ENCODE assay signal across 8 cellular contexts in genomic region chr9:78118742-78119473, GRCh38.
DNase-seq lines count a peak whose midpoint lies in the region; ATAC-seq and TF ChIP-seq lines count a peak whose summit lies in the region.

No MANE protein-coding gene starts in this region.

- intact Hi-C loops in natural killer cell (cut with micrococcal nuclease) (no loop called here), cardiac septum (cut with DNase I) (no loop called here)

- H3K4me1 Mint-ChIP-seq in activated naive CD4-positive, alpha-beta T cell treated with anti-CD3 and anti-CD28 coated beads, Interleukin-2, amount 50 U/mL, for 24 hours = peaks cover 62% of the 10 kb centered on the region
- H3K4me1 Mint-ChIP-seq in T-helper 17 cell (peaks cover 28% of the 10 kb centered on the region), natural killer cell (peaks cover 24 to 25% of the 10 kb centered on the region in 2 donors)

- H3K4me3 Mint-ChIP-seq in activated naive CD4-positive, alpha-beta T cell treated with anti-CD3 and anti-CD28 coated beads, Interleukin-2, amount 50 U/mL, for 24 hours = peak overlapping the region; percentile 58
- H3K4me3 Mint-ChIP-seq in T-helper 17 cell (peak overlapping the region; percentile 73), natural killer cell (peak overlapping the region; percentile 57)

- peak overlapping the region; percentile 57 for H3K27ac Mint-ChIP-seq in activated naive CD4-positive, alpha-beta T cell treated with anti-CD3 and anti-CD28 coated beads, Interleukin-2, amount 50 U/mL, for 24 hours
- H3K27ac Mint-ChIP-seq in T-helper 17 cell (peak overlapping the region; percentile 91), natural killer cell (peak overlapping the region; percentile 67 to 76)

- no peaks in the 10 kb centered on the region for H3K27me3 Mint-ChIP-seq in activated naive CD4-positive, alpha-beta T cell treated with anti-CD3 and anti-CD28 coated beads, Interleukin-2, amount 50 U/mL, for 24 hours
- H3K27me3 Mint-ChIP-seq in T-helper 17 cell = no peaks in the 10 kb centered on the region
- H3K27me3 Mint-ChIP-seq in natural killer cell (ENCODE audit: low read depth in 2 of 2) = peaks cover 0 to 3% of the 10 kb centered on the region in 2 donors

- no peaks in the 10 kb centered on the region for H3K9me3 Mint-ChIP-seq in activated naive CD4-positive, alpha-beta T cell treated with anti-CD3 and anti-CD28 coated beads, Interleukin-2, amount 50 U/mL, for 24 hours
- H3K9me3 Mint-ChIP-seq in natural killer cell = no peaks in the 10 kb centered on the region

- H3K9me3 ChIP-seq in T-helper 17 cell (ENCODE audit: control insufficient read depth, low read length, poor library complexity, severe bottlenecking) = no peaks in the 10 kb centered on the region

- H3K36me3 Mint-ChIP-seq in activated naive CD4-positive, alpha-beta T cell treated with anti-CD3 and anti-CD28 coated beads, Interleukin-2, amount 50 U/mL, for 24 hours = no peaks in the 10 kb centered on the region
- H3K36me3 Mint-ChIP-seq in T-helper 17 cell (ENCODE audit: low read depth) (peaks cover 2% of the 10 kb centered on the region), natural killer cell (no peaks in the 10 kb centered on the region)

- no peak for DNase-seq in activated naive CD4-positive, alpha-beta T cell treated with Interleukin-2 at 50 U/mL for 16 hours
- DNase-seq in T-helper 17 cell (no peak), natural killer cell (no peak), cerebellar cortex (ENCODE audit: low spot score) (no peak), occipital lobe (lab: John Stamatoyannopoulos, UW) (no peak), cardiac septum (ENCODE audit: low spot score) (no peak)

- no peak for TF ChIP-seq CTCF in natural killer cell (IDR thresholded peaks at IDR 0.05)

- ATAC-seq in HG03064 (IDR thresholded peaks at IDR 0.05; ENCODE audit: low read depth, unreplicated experiment) (peak; percentile 79), T-helper 17 cell (peak; percentile 90), natural killer cell (peak in 2 of 3 donors; percentile 71 to 84)
